Comparison of ENCODE assay signal across 3 cellular contexts in genomic region chr4:55826986-55827385, GRCh38. TPM values are rescaled to one million over a fixed set of nuclear protein-coding genes. Genes with fewer than 3 reads are reported as not detected.
"Had no signal": no experiment of that assay in that cellular context is flagged by ENCODE, and none has a peak within 500 bp of the region (broad histone marks: within the 10 kb centered on the region; RNA-seq: fewer than 3 reads in every experiment).

No MANE protein-coding gene starts in this region.

- H3K4me3 ChIP-seq: GM12878 had no signal

- DNase-seq: GDM1, GF-D8 had no signal

RNA-seq across cellular contexts. Expression of gene EXOC1L, which starts 7.4 kb away (rescaled TPM):
- polyA plus RNA-seq: GM12878 had no signal
